Comparison of ENCODE assay signal across 7 cellular contexts in genomic region chr4:37685726-37686372, GRCh38. TPM values are rescaled to one million over a fixed set of nuclear protein-coding genes. Genes with fewer than 3 reads are reported as not detected.
DNase-seq lines count a peak whose midpoint lies in the region; ATAC-seq and TF ChIP-seq lines count a peak whose summit lies in the region.

No MANE protein-coding gene starts in this region.

- POLR2A ChIA-PET in naive thymus-derived CD4-positive, alpha-beta T cell (lab: Charles Lee): interaction anchor here (1.0 to 1.5 kb wide), 2 partner anchors 95 to 140 kb away, joined by 6 read pairs; partner anchors contain the start of gene PGM2

- peak; percentile 15 for ATAC-seq in GM21737 (IDR thresholded peaks at IDR 0.05; ENCODE audit: unreplicated experiment)
- peak; percentile 24 for ATAC-seq in activated CD8-positive, alpha-beta memory T cell treated with anti-CD3 and anti-CD28 coated beads, Interleukin-2, amount 10 ng/mL, durations not matched to agents 7 days and 5 days
- peak; percentile 14 for ATAC-seq in naive thymus-derived CD4-positive, alpha-beta T cell
- peak; percentile 9 for ATAC-seq in thoracic aorta (ENCODE audit: insufficient number of reproducible peaks, low FRiP score, low read depth)

- H3K36me3 ChIP-seq in naive thymus-derived CD4-positive, alpha-beta T cell (ENCODE audit: control insufficient read depth in 2 of 3, insufficient read depth in 3 of 3, low read length in 3 of 3): peaks cover 0 to 5% (median 0%) of the 10 kb centered on the region in 3 experiments
- no peaks in the 10 kb centered on the region for H3K36me3 ChIP-seq in thoracic aorta

- CTCF ChIA-PET in activated CD8-positive, alpha-beta memory T cell treated with anti-CD3 and anti-CD28 coated beads, Interleukin-2, amount 10 ng/mL, durations not matched to agents 7 days and 5 days (lab: Charles Lee): interaction anchor here (1.3 to 2.1 kb wide), 3 partner anchors 10 to 83 kb away, joined by 4 to 8 read pairs (median 7); no protein-coding TSS in a partner anchor
- CTCF ChIA-PET in naive thymus-derived CD4-positive, alpha-beta T cell (lab: Charles Lee): interaction anchor here (1.2 kb wide), 2 partner anchors 83 to 96 kb away, joined by 3 read pairs; no protein-coding TSS in a partner anchor

- H3K4me1 Mint-ChIP-seq in activated CD8-positive, alpha-beta memory T cell treated with anti-CD3 and anti-CD28 coated beads, Interleukin-2, amount 10 ng/mL, durations not matched to agents 7 days and 5 days: peaks cover 39% of the 10 kb centered on the region
- H3K4me1 Mint-ChIP-seq in naive thymus-derived CD4-positive, alpha-beta T cell: peaks cover 34 to 46% (median 39%) of the 10 kb centered on the region in 7 donors

- peaks cover 35% of the 10 kb centered on the region for H3K36me3 Mint-ChIP-seq in activated CD8-positive, alpha-beta memory T cell treated with anti-CD3 and anti-CD28 coated beads, Interleukin-2, amount 10 ng/mL, durations not matched to agents 7 days and 5 days
- peaks cover 0 to 13% (median 0%) of the 10 kb centered on the region in 5 donors for H3K36me3 Mint-ChIP-seq in naive thymus-derived CD4-positive, alpha-beta T cell

- H3K27ac Mint-ChIP-seq in activated CD8-positive, alpha-beta memory T cell treated with anti-CD3 and anti-CD28 coated beads, Interleukin-2, amount 10 ng/mL, durations not matched to agents 7 days and 5 days: peak overlapping the region; percentile 96
- peak overlapping the region; percentile 88 to 99 (median 94) for H3K27ac Mint-ChIP-seq in naive thymus-derived CD4-positive, alpha-beta T cell

- peaks cover 3% of the 10 kb centered on the region for H3K27me3 Mint-ChIP-seq in activated CD8-positive, alpha-beta memory T cell treated with anti-CD3 and anti-CD28 coated beads, Interleukin-2, amount 10 ng/mL, durations not matched to agents 7 days and 5 days
- peaks cover 0 to 11% (median 0%) of the 10 kb centered on the region in 5 donors for H3K27me3 Mint-ChIP-seq in naive thymus-derived CD4-positive, alpha-beta T cell

- peak overlapping the region; percentile 92 for H3K27ac ChIP-seq in naive thymus-derived CD4-positive, alpha-beta T cell (ENCODE audit: low read depth, low read length)
- H3K27ac ChIP-seq in thoracic aorta: peak overlapping the region; percentile 83 to 91

- H3K27me3 ChIP-seq in naive thymus-derived CD4-positive, alpha-beta T cell (ENCODE audit: control insufficient read depth in 2 of 2, insufficient read depth in 2 of 2, low read length in 2 of 2): no peaks in the 10 kb centered on the region
- no peaks in the 10 kb centered on the region for H3K27me3 ChIP-seq in thoracic aorta (replicated peaks; ENCODE audit: insufficient read depth)

- peak; percentile 54 to 67 for DNase-seq in Kasumi-1 (lab: John Stamatoyannopoulos, UW)
- peak; percentile 70 for DNase-seq in activated CD8-positive, alpha-beta memory T cell treated with anti-CD3 and anti-CD28 coated beads, Interleukin-2, amount 10 ng/mL, durations not matched to agents 7 days and 5 days
- peak; percentile 34 for DNase-seq in epithelial cell of esophagus (ENCODE audit: low read depth)
- peak in 5 of 9 donors; percentile 49 to 81 (median 63) for DNase-seq in naive thymus-derived CD4-positive, alpha-beta T cell
- DNase-seq in thoracic aorta (ENCODE audit: low spot score): no peak

- H3K4me3 ChIP-seq in GM12875 (ENCODE audit: low read depth, low read length) (peak overlapping the region; percentile 100), epithelial cell of esophagus (ENCODE audit: low read length) (peak overlapping the region; percentile 67), thoracic aorta (peak overlapping the region; percentile 97)
- H3K4me3 ChIP-seq in naive thymus-derived CD4-positive, alpha-beta T cell (ENCODE audit: low read length): peak overlapping the region; percentile 50

- intact Hi-C loops in naive thymus-derived CD4-positive, alpha-beta T cell (cut with micrococcal nuclease): loop anchor here (1.0 to 10.0 kb wide), 24 partner anchors 10 to 1841 kb away; partner anchors contain the start of genes PGM2 (in 2 of the 2), TBC1D1 (in 2 of the 2), WDR19 (in 2 of the 2) and ARAP2 (in 1 of the 2)

- no peaks in the 10 kb centered on the region for H3K9me3 Mint-ChIP-seq in activated CD8-positive, alpha-beta memory T cell treated with anti-CD3 and anti-CD28 coated beads, Interleukin-2, amount 10 ng/mL, durations not matched to agents 7 days and 5 days (ENCODE audit: low read depth)
- no peaks in the 10 kb centered on the region for H3K9me3 Mint-ChIP-seq in naive thymus-derived CD4-positive, alpha-beta T cell

- no peak for TF ChIP-seq CTCF in GM12875 (IDR thresholded peaks at IDR 0.05; ENCODE audit: borderline replicate concordance, insufficient read depth, low read depth, low read length)
- TF ChIP-seq CTCF in epithelial cell of esophagus (IDR thresholded peaks at IDR 0.05; ENCODE audit: insufficient read depth, low read depth, low read length, missing control alignments): no peak
- TF ChIP-seq CTCF in thoracic aorta (IDR thresholded peaks at IDR 0.05): no peak

- no peaks in the 10 kb centered on the region for H3K9me3 ChIP-seq in naive thymus-derived CD4-positive, alpha-beta T cell (ENCODE audit: control insufficient read depth in 2 of 3, low read length in 3 of 3)
- no peaks in the 10 kb centered on the region for H3K9me3 ChIP-seq in thoracic aorta

- H3K4me1 ChIP-seq in naive thymus-derived CD4-positive, alpha-beta T cell (ENCODE audit: control insufficient read depth in 2 of 2, insufficient read depth in 2 of 2, low read length in 2 of 2): peaks cover 22 to 30% of the 10 kb centered on the region in 2 donors
- H3K4me1 ChIP-seq in thoracic aorta (ENCODE audit: control insufficient read depth in 1 of 2, low read depth in 2 of 2): peaks cover 7 to 11% of the 10 kb centered on the region in 2 donors

- peak overlapping the region; percentile 89 for H3K4me3 Mint-ChIP-seq in activated CD8-positive, alpha-beta memory T cell treated with anti-CD3 and anti-CD28 coated beads, Interleukin-2, amount 10 ng/mL, durations not matched to agents 7 days and 5 days
- H3K4me3 Mint-ChIP-seq in naive thymus-derived CD4-positive, alpha-beta T cell: peak overlapping the region; percentile 92 to 98 (median 96)

RNA-seq across cellular contexts. Expression of gene RELL1, which starts 0.3 kb away (rescaled TPM):
- 10 to 100 TPM; 35.5 to 42.3 TPM for total RNA-seq in activated CD8-positive, alpha-beta memory T cell treated with anti-CD3 and anti-CD28 coated beads, Interleukin-2, amount 10 ng/mL, durations not matched to agents 7 days and 5 days
- total RNA-seq in naive thymus-derived CD4-positive, alpha-beta T cell: 10 to 100 TPM; 25.5 to 35.2 (median 28.2) TPM
- polyA plus RNA-seq in naive thymus-derived CD4-positive, alpha-beta T cell: 1 to 10 TPM; 4.8 to 7.6 TPM
- 10 to 100 TPM; 46.7 to 69.3 TPM for total RNA-seq in thoracic aorta

Comparison
In these comparisons a context has a peak if more than half of its experiments do, and no peak if none do; other contexts are left out.
1. H3K4me3 ChIP-seq: peak in every context shown above with its lines; median percentile 100 in GM12875; 97 in thoracic aorta; 67 in epithelial cell of esophagus; 50 in naive thymus-derived CD4-positive, alpha-beta T cell.